Comparison of ENCODE assay signal across 1 cellular context in genomic region chr1:57345916-57346315, GRCh38.
TF ChIP-seq lines count a peak whose summit lies in the region.

No MANE protein-coding gene starts in this region.

TF ChIP-seq in WTC11, 78 proteins besides CTCF, POLR2A, EP300 and RAD21 (continued from another document):
- TF ChIP-seq MLX (CRISPR knock-in tag; IDR thresholded peaks at IDR 0.05) (no peak), IRF2 (CRISPR knock-in tag; IDR thresholded peaks at IDR 0.05; ENCODE audit: borderline replicate concordance, low read depth) (no peak), HMGXB4 (CRISPR knock-in tag; IDR thresholded peaks at IDR 0.05) (no peak), EMX1 (CRISPR knock-in tag; IDR thresholded peaks at IDR 0.05) (no peak), E2F1 (CRISPR knock-in tag; IDR thresholded peaks at IDR 0.05) (no peak), ZNF416 (CRISPR knock-in tag; IDR thresholded peaks at IDR 0.05) (no peak)
- TF ChIP-seq, protein P1, sequence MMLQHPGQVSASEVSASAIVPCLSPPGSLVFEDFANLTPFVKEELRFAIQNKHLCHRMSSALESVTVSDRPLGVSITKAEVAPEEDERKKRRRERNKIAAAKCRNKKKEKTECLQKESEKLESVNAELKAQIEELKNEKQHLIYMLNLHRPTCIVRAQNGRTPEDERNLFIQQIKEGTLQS (CRISPR knock-in tag; conservative IDR thresholded peaks at IDR 0.05): no peak
TF ChIP-seq in WTC11: peak in this region for 0.
